ENCODE assay signal across 16 cellular contexts in genomic region chr12:132131952-132132351, GRCh38. TPM values are rescaled to one million over a fixed set of nuclear protein-coding genes. Genes with fewer than 3 reads are reported as not detected.
DNase-seq lines count a peak whose midpoint lies in the region; ATAC-seq, FAIRE-seq and TF ChIP-seq lines count a peak whose summit lies in the region.
"Had no signal": no experiment of that assay in that cellular context is flagged by ENCODE, and none has a peak within 500 bp of the region (broad histone marks: within the 10 kb centered on the region; RNA-seq: fewer than 3 reads in every experiment).

No MANE protein-coding gene starts in this region.

- no peaks in the 10 kb centered on the region for H3K27me3 ChIP-seq in H9 (ENCODE audit: insufficient read depth, low read length)
- H3K27me3 ChIP-seq in K562 (ENCODE audit: control insufficient read depth in 2 of 2, insufficient read depth in 2 of 2, low read length in 2 of 2): no peaks in the 10 kb centered on the region
- no peaks in the 10 kb centered on the region for H3K27me3 ChIP-seq in HepG2 (ENCODE audit: control insufficient read depth in 1 of 2, insufficient read depth in 2 of 2, low read length in 2 of 2)
- H3K27me3 ChIP-seq in upper lobe of right lung: no peaks in the 10 kb centered on the region

- POLR2A ChIA-PET in K562 (lab: Yijun Ruan, JAX): interaction anchor here (0.5 to 0.6 kb wide), 2 partner anchors 64 to 221 kb away, joined by 3 read pairs; no protein-coding TSS in a partner anchor
- POLR2A ChIA-PET in HepG2 (lab: Yijun Ruan, JAX): no interaction called here

- no peak overlapping the region for H2BK12ac ChIP-seq in H9 (ENCODE audit: insufficient read length, low read depth, low read length)

- H3K9me3 Mint-ChIP-seq in H9: peaks cover 41 to 48% of the 10 kb centered on the region in 2 experiments

- no peak for TF ChIP-seq EP300 in K562 (IDR thresholded peaks at IDR 0.05; ENCODE audit: low read length)
- no peak for TF ChIP-seq EP300 in HepG2 (IDR thresholded peaks at IDR 0.05; ENCODE audit: low read depth in 2 of 2, low read length in 2 of 2)
- no peak for TF ChIP-seq EP300 in HepG2 (CRISPR knock-in tag; IDR thresholded peaks at IDR 0.05; ENCODE audit: borderline replicate concordance)

- no CpG with 5 or more reads among the region's 14 CpGs for WGBS in H9 (ENCODE audit: extremely low coverage, insufficient read length, low lambda C conversion rate)
- WGBS in K562 (ENCODE audit: insufficient coverage, low coverage, missing lambda C conversion rate): 89% methylated on average over 13 of the region's 14 CpGs
- WGBS in HepG2 (ENCODE audit: low lambda C conversion rate): 94% methylated on average over 13 of the region's 14 CpGs

- no peak overlapping the region for H3K27ac Mint-ChIP-seq in H9
- H3K27ac Mint-ChIP-seq: CD14-positive monocyte; CD8-positive, alpha-beta T cell; GM23338 had no signal

- H3K9me1 ChIP-seq in K562 (ENCODE audit: control insufficient read depth, insufficient read depth, low read length): no peaks in the 10 kb centered on the region

- intact Hi-C loops in K562 (cut with micrococcal nuclease): no loop called here
- intact Hi-C loops in HepG2 (cut with micrococcal nuclease; ENCODE audit: unreplicated experiment): no loop called here
- intact Hi-C loops in upper lobe of right lung (cut with DNase I): no loop called here

- no peak overlapping the region for H3K18ac ChIP-seq in H9 (ENCODE audit: insufficient read length, low read depth, low read length)

- H3K9me3 ChIP-seq in H9 (ENCODE audit: control insufficient read depth, low read depth, low read length) (peaks cover 19% of the 10 kb centered on the region), K562 (replicated peaks; ENCODE audit: control insufficient read depth, insufficient read depth, low read depth, low read length) (no peaks in the 10 kb centered on the region; the same call in none of the 2 replicates), HepG2 (ENCODE audit: low read length) (no peaks in the 10 kb centered on the region), upper lobe of right lung (no peaks in the 10 kb centered on the region)

- H2AFZ ChIP-seq in H9 (ENCODE audit: low read length): no peak overlapping the region
- no peak overlapping the region for H2AFZ ChIP-seq in K562 (ENCODE audit: low read depth, low read length)
- no peak overlapping the region for H2AFZ ChIP-seq in HepG2 (ENCODE audit: low read length)
- H2AFZ ChIP-seq: GM23338 had no signal

- no peak overlapping the region for H4K91ac ChIP-seq in H9 (ENCODE audit: insufficient read length, low read depth, low read length)

- H4K20me1 ChIP-seq in H9 (ENCODE audit: control insufficient read depth, insufficient read depth, insufficient read length) (no peaks in the 10 kb centered on the region), K562 (replicated peaks; ENCODE audit: control insufficient read depth, insufficient read depth, low read length) (no peaks in the 10 kb centered on the region), HepG2 (ENCODE audit: insufficient read depth, low read length) (no peaks in the 10 kb centered on the region)

- no peak overlapping the region for H3T11ph ChIP-seq in H9 (ENCODE audit: low read length)

- DNase-seq in H9: peak; percentile 18
- DNase-seq in K562 (ENCODE audit: extremely low read depth in 1 of 4, low spot score in 3 of 4): no peak
- DNase-seq in HepG2 (ENCODE audit: low spot score): no peak
- peak; percentile 53 for DNase-seq in upper lobe of right lung
- no peak for DNase-seq in DMS153 treated with DMSO at 0.1 percent for 48 hours (lab: John Stamatoyannopoulos, UW; ENCODE audit: unreplicated experiment)
- DNase-seq in GM12891 (ENCODE audit: insufficient read length, low spot score): no peak
- DNase-seq: CD8-positive, alpha-beta T cell; COR-L47; H7; IMR-90 had no signal

- in situ Hi-C loops in K562 (cut with MboI) (no loop called here), HepG2 (cut with HindIII; ENCODE audit: extremely low pct_ligation_motif_present, low pct_unique_long_range_greater_than_20kb) (no loop called here)

- peaks cover 21% of the 10 kb centered on the region for H3K36me3 ChIP-seq in K562 (ENCODE audit: control insufficient read depth, insufficient read depth, low read length)
- peaks cover 2 to 12% of the 10 kb centered on the region in 2 experiments; a peak in 4 of 5 replicates for H3K36me3 ChIP-seq in HepG2 (replicated peaks in 1 of 2; ENCODE audit: control insufficient read depth in 1 of 2, insufficient read depth in 2 of 2, low read length in 2 of 2)
- H3K36me3 ChIP-seq in upper lobe of right lung: peaks cover 3% of the 10 kb centered on the region

- H3K4me1 Mint-ChIP-seq in H9: no peaks in the 10 kb centered on the region
- H3K4me1 Mint-ChIP-seq: CD14-positive monocyte, GM23338 had no signal

- no peaks in the 10 kb centered on the region for H3K79me2 ChIP-seq in H9 (ENCODE audit: insufficient read depth, low read length)
- H3K79me2 ChIP-seq in K562 (ENCODE audit: control insufficient read depth, insufficient read depth, low read length): no peaks in the 10 kb centered on the region
- H3K79me2 ChIP-seq in HepG2 (ENCODE audit: insufficient read depth, low read length): no peaks in the 10 kb centered on the region

- H2BK20ac ChIP-seq in H9 (ENCODE audit: low read depth, low read length, poor library complexity, severe bottlenecking): no peak overlapping the region

- H3K23ac ChIP-seq in H9 (ENCODE audit: insufficient read length, low read depth, low read length): no peak overlapping the region

- H3K56ac ChIP-seq in H9 (ENCODE audit: insufficient read length, low read depth, low read length): no peak overlapping the region

- peaks cover 27 to 42% (median 32%) of the 10 kb centered on the region in 3 experiments for H3K36me3 Mint-ChIP-seq in H9 (ENCODE audit: insufficient read depth in 1 of 3, low read depth in 3 of 3)

- H3K4me1 ChIP-seq in H9 (ENCODE audit: insufficient read depth, low read length): no peaks in the 10 kb centered on the region
- H3K4me1 ChIP-seq in K562 (replicated peaks in 1 of 2; ENCODE audit: control insufficient read depth in 2 of 2, insufficient read depth in 2 of 2, low read length in 2 of 2): peaks cover 0 to 20% of the 10 kb centered on the region in 2 experiments; a peak in 2 of 5 replicates
- no peaks in the 10 kb centered on the region for H3K4me1 ChIP-seq in HepG2 (ENCODE audit: insufficient read depth, low read length)
- H3K4me1 ChIP-seq in upper lobe of right lung: no peaks in the 10 kb centered on the region
- H3K4me1 ChIP-seq: A549 had no signal

- no peak overlapping the region for H4K8ac ChIP-seq in H9 (replicated peaks; ENCODE audit: insufficient read length, low read depth, low read length)

- H2BK120ac ChIP-seq in H9 (ENCODE audit: low read depth, low read length, poor library complexity, severe bottlenecking): no peak overlapping the region

- peak; percentile 23 for FAIRE-seq in K562 (lab: Jason Lieb, UNC)
- no peak for FAIRE-seq in HepG2 (lab: Jason Lieb, UNC)
- FAIRE-seq in GM12891 (lab: Jason Lieb, UNC): no peak
- FAIRE-seq: A549, GM18507 had no signal

- TF ChIP-seq RAD21 in K562 (CRISPR knock-in tag; conservative IDR thresholded peaks at IDR 0.05 in 1 of 2, IDR thresholded peaks at IDR 0.05 in 1 of 2): no peak
- TF ChIP-seq RAD21 in HepG2 (CRISPR knock-in tag; IDR thresholded peaks at IDR 0.05): no peak

- TF ChIP-seq CTCF in H9 (conservative IDR thresholded peaks at IDR 0.05) (no peak), K562 (IDR thresholded peaks at IDR 0.05 in 2 of 3, conservative IDR thresholded peaks at IDR 0.05 in 1 of 3; ENCODE audit: insufficient read depth in 2 of 3, low read depth in 1 of 3, low read length in 3 of 3) (no peak), HepG2 (CRISPR knock-in tag; IDR thresholded peaks at IDR 0.05) (no peak), upper lobe of right lung (IDR thresholded peaks at IDR 0.05) (no peak)

- CTCF ChIA-PET in K562 (lab: Yijun Ruan, JAX; ENCODE audit: low intra/inter-chr PET ratio): no interaction called here
- CTCF ChIA-PET in HepG2 (lab: Yijun Ruan, JAX; ENCODE audit: low intra/inter-chr PET ratio, low total read pairs): no interaction called here

- no TSS peak for BruUV-seq in K562 (replicated peaks; lab: Mats Ljungman, UMichigan)
- BruUV-seq in HepG2 (replicated peaks; lab: Mats Ljungman, UMichigan): no TSS peak

- H3K14ac ChIP-seq in H9 (ENCODE audit: insufficient read depth, low read length): no peak overlapping the region

- peaks cover 40% of the 10 kb centered on the region for H3K27me3 Mint-ChIP-seq in H9 (ENCODE audit: low read depth)

- H3K4me3 ChIP-seq in K562 (no peak overlapping the region), HepG2 (replicated peaks in 1 of 3; ENCODE audit: insufficient read depth in 1 of 3, low read depth in 2 of 3, low read length in 3 of 3) (no peak overlapping the region), upper lobe of right lung (no peak overlapping the region)
- H3K4me3 ChIP-seq: A549, GM23338 had no signal

- no peak overlapping the region for H2BK5ac ChIP-seq in H9 (ENCODE audit: insufficient read length, low read length)

- no peak overlapping the region for H2BK15ac ChIP-seq in H9 (ENCODE audit: low read depth, low read length)

- H3K23me2 ChIP-seq in H9 (ENCODE audit: insufficient read length, low read depth, low read length, poor library complexity, severe bottlenecking): no peaks in the 10 kb centered on the region

- H3K4me2 ChIP-seq in H9 (ENCODE audit: insufficient read depth, insufficient read length, low read length) (no peak overlapping the region), K562 (ENCODE audit: insufficient read depth, low read length) (no peak overlapping the region), HepG2 (ENCODE audit: low read depth, low read length) (no peak overlapping the region)
- H3K4me2 ChIP-seq: A549, GM23338, KMS-11 had no signal

- H3K4ac ChIP-seq in H9 (ENCODE audit: low read depth, low read length): no peak overlapping the region

- no peak overlapping the region for H4K5ac ChIP-seq in H9 (ENCODE audit: insufficient read length, low read depth, low read length)

- no peaks in the 10 kb centered on the region for H3K79me1 ChIP-seq in H9 (ENCODE audit: insufficient read depth, low read depth, low read length, poor library complexity, severe bottlenecking)

- no peak overlapping the region for H2AK5ac ChIP-seq in H9 (ENCODE audit: insufficient read length, low read length)

- no peak for TF ChIP-seq POLR2A in K562 (conservative IDR thresholded peaks at IDR 0.05)
- TF ChIP-seq POLR2A in HepG2 (IDR thresholded peaks at IDR 0.05; ENCODE audit: insufficient read depth in 1 of 2, low read depth in 2 of 2, low read length in 2 of 2): no peak
- TF ChIP-seq POLR2A in GM12891 (IDR thresholded peaks at IDR 0.05; ENCODE audit: low read depth, low read length): no peak

- H3K27ac ChIP-seq in H9 (ENCODE audit: insufficient read length, low read depth, low read length): no peak overlapping the region
- H3K27ac ChIP-seq in K562 (ENCODE audit: extremely low read depth, low read depth, low read length): no peak overlapping the region
- no peak overlapping the region for H3K27ac ChIP-seq in HepG2 (ENCODE audit: extremely low read length, insufficient read depth, low read length)
- no peak overlapping the region for H3K27ac ChIP-seq in upper lobe of right lung
- H3K27ac ChIP-seq: A549, KMS-11 had no signal

- ATAC-seq in K562: no peak
- no peak for ATAC-seq in HepG2
- ATAC-seq in upper lobe of right lung: no peak
- no peak for ATAC-seq in GM21423 (IDR thresholded peaks at IDR 0.05; ENCODE audit: unreplicated experiment)
- ATAC-seq: CD8-positive, alpha-beta T cell had no signal

- H3K9ac ChIP-seq in H9 (ENCODE audit: extremely low read depth, insufficient read length, low read length) (no peak overlapping the region), K562 (ENCODE audit: insufficient read depth in 1 of 2, low read depth in 2 of 2, low read length in 2 of 2) (no peak overlapping the region), HepG2 (ENCODE audit: insufficient read depth, low read depth, low read length) (no peak overlapping the region)
- H3K9ac ChIP-seq: KMS-11 had no signal

- no peak overlapping the region; a peak in 1 of 5 replicates for H3K4me3 Mint-ChIP-seq in H9
- H3K4me3 Mint-ChIP-seq: CD14-positive monocyte; CD8-positive, alpha-beta T cell; GM23338 had no signal

RNA-seq across cellular contexts. Expression of gene DDX51, which starts 12.2 kb away (rescaled TPM):
- total RNA-seq in H9 (2021) (37.9 and 38.0 TPM in 2 replicates), K562 (2014; rRNA removed) (13.1 and 17.3 TPM in 2 replicates), K562 (2014; rRNA removed; fragmentation: Illumina TruSeq; extraction: Trizol) (6.3 and 8.0 TPM in 2 replicates), K562 (2015; rRNA removed; fragmentation: Illumina TruSeq; extraction: Trizol) (12.4 TPM in 2 replicates), K562 (2021) (28.9 and 35.9 TPM in 2 replicates), HepG2 (2016; rRNA removed; fragmentation: Illumina TruSeq; extraction: Trizol) (3.5 and 10.1 TPM in 2 replicates), upper lobe of right lung (16.2 TPM)
- 67.8 and 193 TPM in 2 replicates for total RNA-seq in K562 (2011; cell fraction: chromatin; rRNA removed; ENCODE audit: low replicate concordance)
- 119 and 131 TPM in 2 replicates for total RNA-seq in K562 (2011; cell fraction: nucleolus; rRNA removed)
- total RNA-seq in K562 (2011; cell fraction: nucleoplasm; rRNA removed): 73.8 and 80.7 TPM in 2 replicates
- polyA plus RNA-seq in K562 (2011; rRNA removed) (11.5 and 16.8 TPM in 2 replicates), K562 (2014; fragmentation: Illumina TruSeq; extraction: Trizol) (15.2 and 18.7 TPM in 2 replicates), K562 (2014; fragmentation: Nextera tagmentation; extraction: Ambion mirVana) (1 to 10 TPM; 1.1 TPM), K562 (2014; rRNA removed) (30.2 and 30.4 TPM in 2 replicates), HepG2 (2011; rRNA removed) (10.1 and 11.6 TPM in 2 replicates)
- 11.0 and 11.3 TPM in 2 replicates for polyA plus RNA-seq in K562 (2011; cell fraction: cytosol; rRNA removed)
- 90.6 and 110 TPM in 2 replicates for polyA plus RNA-seq in K562 (2011; cell fraction: nucleus; rRNA removed)
- polyA plus RNA-seq in K562 (2012): 17.8 and 19.0 TPM in 2 replicates
- polyA minus RNA-seq in K562 (2011; rRNA and poly(A)+ RNA removed): 3.7 and 6.8 TPM in 2 replicates
- 5.7 and 7.7 TPM in 2 replicates for polyA minus RNA-seq in K562 (2011; cell fraction: cytosol; rRNA and poly(A)+ RNA removed)
- polyA minus RNA-seq in K562 (2011; cell fraction: nucleus; rRNA and poly(A)+ RNA removed): 27.7 and 30.6 TPM in 2 replicates
- 3.5 and 3.6 TPM in 2 replicates for total RNA-seq in HepG2 (2016; cell fraction: cytosol; rRNA removed; fragmentation: Illumina TruSeq; extraction: Trizol; ENCODE audit: low read depth)
- total RNA-seq in HepG2 (2016; cell fraction: insoluble cytoplasmic fraction; rRNA removed; fragmentation: Illumina TruSeq; extraction: Trizol): 2.7 and 9.3 TPM in 2 replicates
- 2.5 and 3.2 TPM in 2 replicates for total RNA-seq in HepG2 (2016; cell fraction: membrane; rRNA removed; fragmentation: Illumina TruSeq; extraction: Trizol)
- 9.6 and 14.3 TPM in 2 replicates for total RNA-seq in HepG2 (2016; cell fraction: nucleus; rRNA removed; fragmentation: Illumina TruSeq; extraction: Trizol)
- polyA plus RNA-seq in HepG2 (2011; cell fraction: cytosol; rRNA removed): 3.4 and 4.5 TPM in 2 replicates
- polyA plus RNA-seq in HepG2 (2011; cell fraction: nucleus; rRNA removed): 66.0 and 70.7 TPM in 2 replicates
- polyA plus RNA-seq in HepG2 (2012): 9.1 and 11.4 TPM in 2 replicates
- 0.85 and 1.1 TPM in 2 replicates for polyA plus RNA-seq in HepG2 (2016; cell fraction: cytosol; fragmentation: Illumina TruSeq; extraction: Trizol; ENCODE audit: low read depth)
- polyA plus RNA-seq in HepG2 (2016; cell fraction: insoluble cytoplasmic fraction; fragmentation: Illumina TruSeq; extraction: Trizol; ENCODE audit: low read depth): 4.4 and 5.8 TPM in 2 replicates
- 1.2 and 2.1 TPM in 2 replicates for polyA plus RNA-seq in HepG2 (2016; cell fraction: membrane; fragmentation: Illumina TruSeq; extraction: Trizol; ENCODE audit: low read depth)
- polyA plus RNA-seq in HepG2 (2016; cell fraction: nucleus; fragmentation: Illumina TruSeq; extraction: Trizol; ENCODE audit: insufficient read depth, low read depth): 41.8 and 50.5 TPM in 2 replicates
- polyA minus RNA-seq in HepG2 (2011; rRNA and poly(A)+ RNA removed; ENCODE audit: low replicate concordance): 10.7 and 19.6 TPM in 2 replicates
- polyA minus RNA-seq in HepG2 (2011; cell fraction: cytosol; rRNA and poly(A)+ RNA removed): 3.3 and 4.1 TPM in 2 replicates
- polyA minus RNA-seq in HepG2 (2011; cell fraction: nucleus; rRNA and poly(A)+ RNA removed): 14.7 and 15.7 TPM in 2 replicates
- polyA plus RNA-seq in GM12891 (2012; ENCODE audit: low read depth, missing spikeins): 11.1 TPM

RNA-seq across cellular contexts. Expression of gene NOC4L, which starts 12.3 kb away (rescaled TPM):
- total RNA-seq in H9 (2021): 36.5 and 36.9 TPM in 2 replicates
- 5.1 and 16.0 TPM in 2 replicates for total RNA-seq in K562 (2011; cell fraction: chromatin; rRNA removed; ENCODE audit: low replicate concordance)
- total RNA-seq in K562 (2011; cell fraction: nucleolus; rRNA removed): 19.2 and 20.4 TPM in 2 replicates
- 6.3 and 8.9 TPM in 2 replicates for total RNA-seq in K562 (2011; cell fraction: nucleoplasm; rRNA removed)
- 40.4 and 57.2 TPM in 2 replicates for total RNA-seq in K562 (2014; rRNA removed)
- total RNA-seq in K562 (2014; rRNA removed; fragmentation: Illumina TruSeq; extraction: Trizol): 3.2 and 4.9 TPM in 2 replicates
- 20.1 and 24.6 TPM in 2 replicates for total RNA-seq in K562 (2015; rRNA removed; fragmentation: Illumina TruSeq; extraction: Trizol)
- 77.0 and 78.5 TPM in 2 replicates for total RNA-seq in K562 (2021)
- 4.4 and 8.8 TPM in 2 replicates for polyA plus RNA-seq in K562 (2011; rRNA removed)
- polyA plus RNA-seq in K562 (2011; cell fraction: cytosol; rRNA removed): 7.3 and 22.0 TPM in 2 replicates
- polyA plus RNA-seq in K562 (2011; cell fraction: nucleus; rRNA removed): 16.8 and 33.7 TPM in 2 replicates
- 38.5 and 46.2 TPM in 2 replicates for polyA plus RNA-seq in K562 (2012)
- polyA plus RNA-seq in K562 (2014; fragmentation: Illumina TruSeq; extraction: Trizol): 20.0 and 44.9 TPM in 2 replicates
- polyA plus RNA-seq in K562 (2014; fragmentation: Nextera tagmentation; extraction: Ambion mirVana): 1 to 10 TPM; 1.3 to 2.9 TPM
- polyA plus RNA-seq in K562 (2014; rRNA removed): 33.7 and 35.5 TPM in 2 replicates
- 1.5 and 3.8 TPM in 2 replicates for polyA minus RNA-seq in K562 (2011; rRNA and poly(A)+ RNA removed)
- 21.0 and 22.6 TPM in 2 replicates for polyA minus RNA-seq in K562 (2011; cell fraction: cytosol; rRNA and poly(A)+ RNA removed)
- 7.9 and 9.6 TPM in 2 replicates for polyA minus RNA-seq in K562 (2011; cell fraction: nucleus; rRNA and poly(A)+ RNA removed)
- 12.1 and 14.6 TPM in 2 replicates for total RNA-seq in HepG2 (2016; rRNA removed; fragmentation: Illumina TruSeq; extraction: Trizol)
- total RNA-seq in HepG2 (2016; cell fraction: cytosol; rRNA removed; fragmentation: Illumina TruSeq; extraction: Trizol; ENCODE audit: low read depth): 7.5 and 7.6 TPM in 2 replicates
- total RNA-seq in HepG2 (2016; cell fraction: insoluble cytoplasmic fraction; rRNA removed; fragmentation: Illumina TruSeq; extraction: Trizol): 9.2 and 14.5 TPM in 2 replicates
- 8.8 and 9.0 TPM in 2 replicates for total RNA-seq in HepG2 (2016; cell fraction: membrane; rRNA removed; fragmentation: Illumina TruSeq; extraction: Trizol)
- 9.0 and 10.7 TPM in 2 replicates for total RNA-seq in HepG2 (2016; cell fraction: nucleus; rRNA removed; fragmentation: Illumina TruSeq; extraction: Trizol)
- 4.3 and 4.6 TPM in 2 replicates for polyA plus RNA-seq in HepG2 (2011; rRNA removed)
- polyA plus RNA-seq in HepG2 (2011; cell fraction: cytosol; rRNA removed): 2.7 and 4.4 TPM in 2 replicates
- 14.6 and 21.3 TPM in 2 replicates for polyA plus RNA-seq in HepG2 (2011; cell fraction: nucleus; rRNA removed)
- 7.9 and 11.5 TPM in 2 replicates for polyA plus RNA-seq in HepG2 (2012)
- 11.7 and 12.8 TPM in 2 replicates for polyA plus RNA-seq in HepG2 (2016; cell fraction: cytosol; fragmentation: Illumina TruSeq; extraction: Trizol; ENCODE audit: low read depth)
- 14.6 and 19.7 TPM in 2 replicates for polyA plus RNA-seq in HepG2 (2016; cell fraction: insoluble cytoplasmic fraction; fragmentation: Illumina TruSeq; extraction: Trizol; ENCODE audit: low read depth)
- polyA plus RNA-seq in HepG2 (2016; cell fraction: membrane; fragmentation: Illumina TruSeq; extraction: Trizol; ENCODE audit: low read depth): 9.3 and 11.4 TPM in 2 replicates
- 25.5 and 25.9 TPM in 2 replicates for polyA plus RNA-seq in HepG2 (2016; cell fraction: nucleus; fragmentation: Illumina TruSeq; extraction: Trizol; ENCODE audit: insufficient read depth, low read depth)
- 5.3 and 10.2 TPM in 2 replicates for polyA minus RNA-seq in HepG2 (2011; rRNA and poly(A)+ RNA removed; ENCODE audit: low replicate concordance)
- 4.2 and 4.3 TPM in 2 replicates for polyA minus RNA-seq in HepG2 (2011; cell fraction: cytosol; rRNA and poly(A)+ RNA removed)
- 2.7 and 3.7 TPM in 2 replicates for polyA minus RNA-seq in HepG2 (2011; cell fraction: nucleus; rRNA and poly(A)+ RNA removed)
- 16.5 TPM for total RNA-seq in upper lobe of right lung
- polyA plus RNA-seq in GM12891 (2012; ENCODE audit: low read depth, missing spikeins): 18.0 TPM

Comparison
In these comparisons a context has a peak if more than half of its experiments do, and no peak if none do; other contexts are left out.
1. DNase-seq: peak in H9 (single experiment) and upper lobe of right lung (single experiment); none in K562 (0 of 4), HepG2 (single experiment), DMS153 treated with DMSO at 0.1 percent for 48 hours (single experiment) and GM12891 (single experiment).